ENCODE assay signal across 8 cellular contexts in genomic region chr7:36390199-36391090, GRCh38. TPM values are rescaled to one million over a fixed set of nuclear protein-coding genes. Genes with fewer than 3 reads are reported as not detected.
DNase-seq lines count a peak whose midpoint lies in the region; ATAC-seq and TF ChIP-seq lines count a peak whose summit lies in the region.

No MANE protein-coding gene starts in this region.

- peaks cover 4% of the 10 kb centered on the region for H3K27me3 Mint-ChIP-seq in CD4-positive, alpha-beta T cell

- DNase-seq in CD4-positive, alpha-beta T cell, result peak in 6 of 10 experiments; percentile 9 to 48 (median 20)
- DNase-seq in NCI-H526 (lab: John Stamatoyannopoulos, UW), result peak; percentile 63 to 85
- peak; percentile 77 for DNase-seq in activated CD8-positive, alpha-beta memory T cell treated with anti-CD3 and anti-CD28 coated beads for 24 hours
- peak; percentile 54 for DNase-seq in epithelial cell of prostate (ENCODE audit: low read depth, low spot score)
- peak; percentile 83 for DNase-seq in stomach

- peak overlapping the region; percentile 93 to 95 for H3K4me3 ChIP-seq in mucosa of rectum (ENCODE audit: low read length in 2 of 2)
- peak overlapping the region; percentile 61 to 87 (median 74) for H3K4me3 ChIP-seq in stomach

- intact Hi-C loops in CD4-positive, alpha-beta T cell (cut with DNase I, micrococcal nuclease), result no loop called here
- intact Hi-C loops in stomach (cut with DNase I; ENCODE audit: low total_unique reads), result no loop called here

- H3K36me3 ChIP-seq in mucosa of rectum (ENCODE audit: control insufficient read depth in 2 of 2, insufficient read depth in 2 of 2, low read length in 2 of 2), result no peaks in the 10 kb centered on the region
- no peaks in the 10 kb centered on the region for H3K36me3 ChIP-seq in stomach

- no peaks in the 10 kb centered on the region for H3K27me3 ChIP-seq in CD4-positive, alpha-beta T cell (ENCODE audit: control insufficient read depth, insufficient read depth, low read length)
- H3K27me3 ChIP-seq in mucosa of rectum (ENCODE audit: control insufficient read depth in 2 of 2, insufficient read depth in 2 of 2, low read length in 2 of 2) (no peaks in the 10 kb centered on the region), stomach (no peaks in the 10 kb centered on the region)

- H3K27ac ChIP-seq in CD4-positive, alpha-beta T cell (ENCODE audit: low read depth, low read length), result peak overlapping the region; percentile 11
- H3K27ac ChIP-seq in epithelial cell of prostate, result peak overlapping the region; percentile 74
- H3K27ac ChIP-seq in mucosa of rectum (ENCODE audit: low read depth in 2 of 2, low read length in 2 of 2), result peak overlapping the region; percentile 53 to 82
- peak overlapping the region; percentile 46 to 88 (median 85) for H3K27ac ChIP-seq in stomach

- peaks cover 24% of the 10 kb centered on the region for H3K4me1 Mint-ChIP-seq in CD4-positive, alpha-beta T cell (ENCODE audit: low read depth)

- H3K4me1 ChIP-seq in mucosa of rectum (ENCODE audit: control insufficient read depth in 2 of 2, insufficient read depth in 2 of 2, low read length in 2 of 2) (peaks cover 2 to 6% of the 10 kb centered on the region in 2 donors), stomach (peaks cover 11 to 41% (median 32%) of the 10 kb centered on the region in 4 donors)

- H3K9me3 Mint-ChIP-seq in CD4-positive, alpha-beta T cell, result no peaks in the 10 kb centered on the region

- WGBS in stomach, 5 donors, result 1 to 3% (median 2%) methylated on average over 25 to 26 of the region's 26 CpGs

- no peak for TF ChIP-seq POLR2A in stomach (IDR thresholded peaks at IDR 0.05)

- peak overlapping the region; percentile 88 for H3K4me3 Mint-ChIP-seq in CD4-positive, alpha-beta T cell

- no peak for TF ChIP-seq EP300 in stomach (IDR thresholded peaks at IDR 0.05)

- TF ChIP-seq CTCF in CD4-positive, alpha-beta T cell (IDR thresholded peaks at IDR 0.05), result no peak
- no peak for TF ChIP-seq CTCF in stomach (IDR thresholded peaks at IDR 0.05)

- peak overlapping the region; percentile 63 to 64 for H3K9ac ChIP-seq in mucosa of rectum (ENCODE audit: low read depth in 1 of 2, low read length in 2 of 2)

- no peaks in the 10 kb centered on the region for H3K36me3 Mint-ChIP-seq in CD4-positive, alpha-beta T cell (ENCODE audit: low read depth)

- CTCF ChIA-PET in CD4-positive, alpha-beta T cell (lab: Charles Lee), result interaction anchor here (1.5 to 1.6 kb wide), 2 partner anchors 10 to 23 kb away, joined by 3 to 9 read pairs; a partner anchor contains a TSS

- peak overlapping the region; percentile 49 for H3K27ac Mint-ChIP-seq in CD4-positive, alpha-beta T cell

- no peaks in the 10 kb centered on the region for H3K9me3 ChIP-seq in CD4-positive, alpha-beta T cell (ENCODE audit: control insufficient read depth, low read length)
- no peaks in the 10 kb centered on the region for H3K9me3 ChIP-seq in mucosa of rectum (ENCODE audit: control insufficient read depth in 2 of 2, low read length in 2 of 2)
- no peaks in the 10 kb centered on the region for H3K9me3 ChIP-seq in stomach

- POLR2A ChIA-PET in CD4-positive, alpha-beta T cell (lab: Charles Lee), result interaction anchor here (1.4 kb wide), 1 partner anchor 23 kb away, joined by 7 read pairs; a partner anchor contains a TSS

- peak; percentile 11 for ATAC-seq in CD4-positive, alpha-beta T cell (ENCODE audit: poor library complexity)
- ATAC-seq in GM19397 (IDR thresholded peaks at IDR 0.05; ENCODE audit: unreplicated experiment) (peak; percentile 25), HG03520 (IDR thresholded peaks at IDR 0.05; ENCODE audit: unreplicated experiment) (peak; percentile 33)

RNA-seq across cellular contexts. Expression of gene ANLN, which starts 0.8 kb away (rescaled TPM):
- total RNA-seq in CD4-positive, alpha-beta T cell, result 1 to 10 TPM in 1 of 2 experiments, under 1 TPM in 1; 0.33 to 1.1 TPM
- total RNA-seq in stomach, result 10 to 100 TPM; 11.9 to 25.2 (median 14.6) TPM
- polyA plus RNA-seq in stomach, result 1 to 10 TPM; 3.5 to 8.5 (median 5.4) TPM

Comparison
In these comparisons a context has a peak if more than half of its experiments do, and no peak if none do; other contexts are left out.
1. Peak in every context shown above with its lines: DNase-seq, ATAC-seq, H3K4me3 ChIP-seq and H3K27ac ChIP-seq.
2. DNase-seq: peak in every context shown above with its lines; median percentile 83 in stomach; 77 in activated CD8-positive, alpha-beta memory T cell treated with anti-CD3 and anti-CD28 coated beads for 24 hours; 74 in NCI-H526; 54 in epithelial cell of prostate; 20 in CD4-positive, alpha-beta T cell.
3. H3K27ac ChIP-seq: peak in every context shown above with its lines; median percentile 85 in stomach; 74 in epithelial cell of prostate; 68 in mucosa of rectum; 11 in CD4-positive, alpha-beta T cell.
4. RNA of gene ANLN, which starts 0.8 kb away (total RNA-seq): 11.9 to 25.2 TPM in stomach; 0.33 to 1.1 TPM in CD4-positive, alpha-beta T cell; every median in the first group is over 4 times any median in the second.